Comparison of ENCODE assay signal across 19 cellular contexts in the genomic region with DNA sequence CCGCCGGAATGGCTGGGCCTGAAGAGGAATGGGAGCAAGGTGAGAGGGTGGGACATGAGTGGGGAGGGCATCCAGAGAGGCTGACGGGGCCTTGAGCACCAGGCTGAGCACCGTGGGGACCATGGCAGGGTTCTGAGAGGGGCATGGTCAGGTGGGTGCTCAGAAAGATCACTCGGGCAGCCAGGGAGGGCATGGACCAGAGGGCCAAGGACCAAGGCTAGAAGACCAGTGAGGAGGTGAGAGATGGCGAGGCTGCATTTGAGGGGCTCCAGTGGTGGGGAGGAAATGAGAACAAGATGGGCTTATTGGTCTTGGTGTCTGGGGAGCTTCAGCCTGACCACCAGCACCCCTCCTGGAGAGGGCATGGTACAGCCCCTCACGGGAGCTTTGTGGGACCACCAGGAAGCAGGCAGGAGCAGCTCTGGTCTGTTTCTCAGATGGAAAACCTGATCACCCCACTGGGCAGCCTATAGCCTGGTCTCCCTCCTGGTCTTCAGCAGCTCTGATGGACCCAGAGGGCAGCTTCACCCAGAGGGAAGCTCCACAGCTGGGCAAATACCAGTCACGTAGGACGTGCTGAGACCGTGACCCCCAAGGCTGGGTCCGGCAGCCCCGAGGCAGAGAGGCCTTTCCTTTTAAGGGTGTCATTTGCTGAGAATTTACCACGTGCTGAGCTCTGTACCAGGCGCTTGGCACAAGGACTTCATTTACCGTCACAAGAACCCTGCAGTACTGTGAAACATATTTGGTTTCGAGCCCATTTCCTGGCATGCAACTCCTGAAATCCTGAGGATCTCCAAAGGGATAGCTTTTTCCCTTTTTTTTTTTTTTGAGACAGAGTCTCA. TPM values are rescaled to one million over a fixed set of nuclear protein-coding genes. Genes with fewer than 3 reads are reported as not detected.
"Had no signal": no experiment of that assay in that cellular context is flagged by ENCODE, and none has a peak within 500 bp of the region (broad histone marks: within the 10 kb centered on the region; RNA-seq: fewer than 3 reads in every experiment).

No MANE protein-coding gene starts in this region.

- H3K4me1 Mint-ChIP-seq: activated CD4-positive, alpha-beta T cell treated with anti-CD3 and anti-CD28 coated beads, Interleukin-2, amount 10 ng/mL, durations not matched to agents 7 days and 5 days; central memory CD8-positive, alpha-beta T cell; naive thymus-derived CD4-positive, alpha-beta T cell had no signal

- H3K4me3 ChIP-seq: coronary artery, esophagus muscularis mucosa, neural progenitor cell, stomach, testis had no signal

- H3K36me3 ChIP-seq: brain microvascular endothelial cell, neural progenitor cell had no signal

- H3K9ac ChIP-seq: neural progenitor cell, parathyroid adenoma had no signal

- DNase-seq: activated CD4-positive, alpha-beta T cell treated with anti-CD3 and anti-CD28 coated beads, Interleukin-2, amount 10 ng/mL, durations not matched to agents 7 days and 5 days; activated CD8-positive, alpha-beta T cell treated with anti-CD3 and anti-CD28 coated beads, Interleukin-2, amount 10 ng/mL, durations not matched to agents 7 days and 5 days; activated naive CD4-positive, alpha-beta T cell treated with anti-CD3 and anti-CD28 coated beads for 36 hours; activated T-cell treated with anti-CD3 and anti-CD28 coated beads, Interleukin-2, amount 50 U/mL, for 24 hours; brain microvascular endothelial cell; left cardiac atrium; mesenchymal stem cell; naive thymus-derived CD4-positive, alpha-beta T cell; retina; stomach; T-helper 1 cell; testis had no signal

- H3K9me3 Mint-ChIP-seq: activated CD4-positive, alpha-beta T cell treated with anti-CD3 and anti-CD28 coated beads, Interleukin-2, amount 10 ng/mL, durations not matched to agents 7 days and 5 days; activated naive CD4-positive, alpha-beta T cell treated with anti-CD3 and anti-CD28 coated beads for 36 hours; activated T-cell treated with anti-CD3 and anti-CD28 coated beads, Interleukin-2, amount 50 U/mL, for 24 hours; activated T-helper 2 cell treated with anti-CD3 and anti-CD28 coated beads, Interferon-gamma antibody, Interleukin-2, Interleukin-4, amounts not matched to agents 10 μg/mL and 5 μg/mL and 100 μg/mL, durations not matched to agents 14 hours and 24 hours and 36 hours; central memory CD8-positive, alpha-beta T cell had no signal

- H3K4me2 ChIP-seq: neural progenitor cell had no signal

- H3K9me3 ChIP-seq: esophagus muscularis mucosa, stomach, testis had no signal

- H3K27ac Mint-ChIP-seq: activated CD4-positive, alpha-beta T cell treated with anti-CD3 and anti-CD28 coated beads, Interleukin-2, amount 10 ng/mL, durations not matched to agents 7 days and 5 days; activated CD8-positive, alpha-beta T cell treated with anti-CD3 and anti-CD28 coated beads, Interleukin-2, amount 10 ng/mL, durations not matched to agents 7 days and 5 days; activated naive CD4-positive, alpha-beta T cell treated with anti-CD3 and anti-CD28 coated beads for 36 hours; activated T-cell treated with anti-CD3 and anti-CD28 coated beads, Interleukin-2, amount 50 U/mL, for 24 hours; activated T-helper 2 cell treated with anti-CD3 and anti-CD28 coated beads, Interferon-gamma antibody, Interleukin-2, Interleukin-4, amounts not matched to agents 10 μg/mL and 5 μg/mL and 100 μg/mL, durations not matched to agents 14 hours and 24 hours and 36 hours; naive thymus-derived CD4-positive, alpha-beta T cell; neural progenitor cell had no signal

- H3K4me3 Mint-ChIP-seq: activated CD4-positive, alpha-beta T cell treated with anti-CD3 and anti-CD28 coated beads, Interleukin-2, amount 10 ng/mL, durations not matched to agents 7 days and 5 days; activated CD8-positive, alpha-beta T cell treated with anti-CD3 and anti-CD28 coated beads, Interleukin-2, amount 10 ng/mL, durations not matched to agents 7 days and 5 days; activated naive CD4-positive, alpha-beta T cell treated with anti-CD3 and anti-CD28 coated beads for 36 hours; activated T-cell treated with anti-CD3 and anti-CD28 coated beads, Interleukin-2, amount 50 U/mL, for 24 hours; central memory CD8-positive, alpha-beta T cell; naive thymus-derived CD4-positive, alpha-beta T cell; neural progenitor cell had no signal

- H3K27ac ChIP-seq: brain microvascular endothelial cell, coronary artery, esophagus muscularis mucosa, neural progenitor cell, parathyroid adenoma, stomach, testis had no signal

- H2AFZ ChIP-seq: neural progenitor cell, parathyroid adenoma had no signal

- H3K27me3 Mint-ChIP-seq: activated CD4-positive, alpha-beta T cell treated with anti-CD3 and anti-CD28 coated beads, Interleukin-2, amount 10 ng/mL, durations not matched to agents 7 days and 5 days; activated T-cell treated with anti-CD3 and anti-CD28 coated beads, Interleukin-2, amount 50 U/mL, for 24 hours had no signal

- H3K27me3 ChIP-seq: brain microvascular endothelial cell, esophagus muscularis mucosa, neural progenitor cell, stomach, testis had no signal

- ATAC-seq: activated CD4-positive, CD25-positive, alpha-beta regulatory T cell treated with anti-CD3 and anti-CD28 coated beads, Interleukin-2, amount 50 U/mL, for 24 hours; activated CD8-positive, alpha-beta T cell treated with anti-CD3 and anti-CD28 coated beads, Interleukin-2, amount 10 ng/mL, durations not matched to agents 7 days and 5 days; left cardiac atrium; naive thymus-derived CD4-positive, alpha-beta T cell had no signal

- H3K4me1 ChIP-seq: esophagus muscularis mucosa, neural progenitor cell, parathyroid adenoma, stomach, testis had no signal

- H3K79me2 ChIP-seq: parathyroid adenoma had no signal

RNA-seq across cellular contexts. Expression of gene P2RX1, which starts 58.8 kb away (rescaled TPM):
- polyA plus RNA-seq: naive thymus-derived CD4-positive, alpha-beta T cell had no signal
